ENCODE assay signal across 1 cellular context in genomic region chrX:119948381-119948780, GRCh38.
TF ChIP-seq lines count a peak whose summit lies in the region.

No MANE protein-coding gene starts in this region.

TF ChIP-seq in H1, 55 proteins besides CTCF, POLR2A, EP300 and RAD21:
- TF ChIP-seq CREB1 (IDR thresholded peaks at IDR 0.05) (no peak), CHD1 (IDR thresholded peaks at IDR 0.05; ENCODE audit: low read depth, low read length) (no peak), GABPA (IDR thresholded peaks at IDR 0.05; ENCODE audit: borderline replicate concordance, insufficient read depth, low read length) (no peak), SAP30 (IDR thresholded peaks at IDR 0.05; ENCODE audit: insufficient read depth, insufficient replicate concordance, low read length) (no peak), TAF1 (IDR thresholded peaks at IDR 0.05; ENCODE audit: low read depth, low read length) (no peak), SIRT6 (IDR thresholded peaks at IDR 0.05; ENCODE audit: low read length) (no peak)
- TF ChIP-seq, protein P1, sequence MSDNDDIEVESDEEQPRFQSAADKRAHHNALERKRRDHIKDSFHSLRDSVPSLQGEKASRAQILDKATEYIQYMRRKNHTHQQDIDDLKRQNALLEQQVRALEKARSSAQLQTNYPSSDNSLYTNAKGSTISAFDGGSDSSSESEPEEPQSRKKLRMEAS (IDR thresholded peaks at IDR 0.05), result no peak
